ENCODE assay signal across 2 cellular contexts in the genomic region with DNA sequence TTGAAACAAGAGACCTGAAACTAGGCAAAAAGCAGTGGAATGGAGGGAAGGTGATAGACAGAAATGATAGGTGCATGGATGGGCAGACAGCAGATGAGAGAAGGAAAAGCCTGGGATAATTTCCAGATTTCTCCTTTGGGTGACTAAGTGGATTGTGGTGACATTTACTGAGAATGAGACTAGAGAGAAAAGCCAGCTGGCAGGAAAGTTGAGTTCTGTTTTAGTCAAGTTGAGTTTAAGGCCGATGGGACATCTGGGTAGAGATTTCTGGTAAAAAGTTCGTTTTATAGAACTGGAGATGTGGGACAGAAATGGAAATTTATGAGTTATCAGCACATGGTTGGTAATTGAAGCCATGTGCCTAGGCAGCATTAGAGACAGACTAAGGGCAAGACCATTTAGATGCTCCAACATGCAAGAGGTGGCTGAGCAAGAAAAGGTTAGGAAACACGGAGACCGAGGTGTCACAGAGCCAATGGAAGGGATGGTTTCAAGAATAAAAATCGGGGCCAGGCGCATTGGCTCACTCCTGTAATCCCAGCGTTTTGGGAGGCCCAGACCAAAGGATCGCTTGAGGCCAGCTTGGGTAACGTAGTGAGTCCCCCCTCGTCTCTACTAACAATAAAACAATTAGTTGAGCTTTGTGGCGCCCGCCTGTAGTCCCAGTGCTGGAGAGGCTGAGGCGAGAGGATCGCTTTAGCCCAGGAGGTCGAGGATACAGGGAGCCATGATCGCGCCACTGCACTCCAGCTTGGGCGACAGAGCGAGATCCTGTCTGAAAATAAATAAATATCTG.
TF ChIP-seq lines count a peak whose summit lies in the region.

No MANE protein-coding gene starts in this region.

TF ChIP-seq in GM23338, 12 proteins besides CTCF, POLR2A, EP300 and RAD21:
- TF ChIP-seq REST (IDR thresholded peaks at IDR 0.05; ENCODE audit: unreplicated experiment) (no peak), NANOG (IDR thresholded peaks at IDR 0.05; ENCODE audit: borderline replicate concordance) (no peak), ZNF462 (CRISPR knock-in tag; IDR thresholded peaks at IDR 0.05) (no peak)
TF ChIP-seq in GM23338: peak in this region for 0.

TF ChIP-seq in GM12878, 131 proteins besides CTCF, POLR2A, EP300 and RAD21 (continued from another document):
- TF ChIP-seq, protein P1, sequence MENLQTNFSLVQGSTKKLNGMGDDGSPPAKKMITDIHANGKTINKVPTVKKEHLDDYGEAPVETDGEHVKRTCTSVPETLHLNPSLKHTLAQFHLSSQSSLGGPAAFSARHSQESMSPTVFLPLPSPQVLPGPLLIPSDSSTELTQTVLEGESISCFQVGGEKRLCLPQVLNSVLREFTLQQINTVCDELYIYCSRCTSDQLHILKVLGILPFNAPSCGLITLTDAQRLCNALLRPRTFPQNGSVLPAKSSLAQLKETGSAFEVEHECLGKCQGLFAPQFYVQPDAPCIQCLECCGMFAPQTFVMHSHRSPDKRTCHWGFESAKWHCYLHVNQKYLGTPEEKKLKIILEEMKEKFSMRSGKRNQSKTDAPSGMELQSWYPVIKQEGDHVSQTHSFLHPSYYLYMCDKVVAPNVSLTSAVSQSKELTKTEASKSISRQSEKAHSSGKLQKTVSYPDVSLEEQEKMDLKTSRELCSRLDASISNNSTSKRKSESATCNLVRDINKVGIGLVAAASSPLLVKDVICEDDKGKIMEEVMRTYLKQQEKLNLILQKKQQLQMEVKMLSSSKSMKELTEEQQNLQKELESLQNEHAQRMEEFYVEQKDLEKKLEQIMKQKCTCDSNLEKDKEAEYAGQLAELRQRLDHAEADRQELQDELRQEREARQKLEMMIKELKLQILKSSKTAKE (IDR thresholded peaks at IDR 0.05; ENCODE audit: low read depth, poor library complexity, severe bottlenecking) = no peak
- TF ChIP-seq, protein P2, sequence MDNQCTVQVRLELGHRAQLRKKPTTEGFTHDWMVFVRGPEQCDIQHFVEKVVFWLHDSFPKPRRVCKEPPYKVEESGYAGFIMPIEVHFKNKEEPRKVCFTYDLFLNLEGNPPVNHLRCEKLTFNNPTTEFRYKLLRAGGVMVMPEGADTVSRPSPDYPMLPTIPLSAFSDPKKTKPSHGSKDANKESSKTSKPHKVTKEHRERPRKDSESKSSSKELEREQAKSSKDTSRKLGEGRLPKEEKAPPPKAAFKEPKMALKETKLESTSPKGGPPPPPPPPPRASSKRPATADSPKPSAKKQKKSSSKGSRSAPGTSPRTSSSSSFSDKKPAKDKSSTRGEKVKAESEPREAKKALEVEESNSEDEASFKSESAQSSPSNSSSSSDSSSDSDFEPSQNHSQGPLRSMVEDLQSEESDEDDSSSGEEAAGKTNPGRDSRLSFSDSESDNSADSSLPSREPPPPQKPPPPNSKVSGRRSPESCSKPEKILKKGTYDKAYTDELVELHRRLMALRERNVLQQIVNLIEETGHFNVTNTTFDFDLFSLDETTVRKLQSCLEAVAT (IDR thresholded peaks at IDR 0.05) = no peak
- TF ChIP-seq NRF1 (conservative IDR thresholded peaks at IDR 0.05; ENCODE audit: low read depth, low read length) (no peak), EED (IDR thresholded peaks at IDR 0.05; ENCODE audit: low read depth) (no peak), MEF2B (IDR thresholded peaks at IDR 0.05; ENCODE audit: partially characterized antibody, poor library complexity, severe bottlenecking) (no peak), TCF3 (IDR thresholded peaks at IDR 0.05; ENCODE audit: borderline replicate concordance, insufficient read depth, low read depth, low read length) (no peak)
